2 cellular contexts compared by ENCODE assay signal in the genomic region with DNA sequence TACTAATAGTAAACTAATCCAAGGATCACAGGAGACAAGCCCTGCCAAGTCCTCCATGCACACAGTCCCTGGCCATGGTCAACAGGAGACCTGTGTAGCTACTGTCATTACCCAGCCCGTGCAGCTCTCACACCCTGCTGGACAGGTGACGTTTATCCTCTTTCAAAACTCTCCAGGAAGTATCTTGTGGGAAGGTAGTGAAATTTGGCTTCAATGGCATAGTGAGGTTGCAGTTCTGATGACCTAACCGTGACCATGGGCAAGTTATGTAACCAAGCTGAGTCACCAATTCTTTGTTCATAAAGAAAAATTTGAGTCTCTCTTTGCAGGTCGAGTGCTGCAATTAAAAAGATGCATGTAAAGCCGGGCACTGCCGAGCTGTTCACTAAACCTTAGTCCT.
TF ChIP-seq lines count a peak whose summit lies in the region.

No MANE protein-coding gene starts in this region.

TF ChIP-seq in HCT116, 20 proteins besides CTCF, POLR2A, EP300 and RAD21:
- TF ChIP-seq, protein P1, sequence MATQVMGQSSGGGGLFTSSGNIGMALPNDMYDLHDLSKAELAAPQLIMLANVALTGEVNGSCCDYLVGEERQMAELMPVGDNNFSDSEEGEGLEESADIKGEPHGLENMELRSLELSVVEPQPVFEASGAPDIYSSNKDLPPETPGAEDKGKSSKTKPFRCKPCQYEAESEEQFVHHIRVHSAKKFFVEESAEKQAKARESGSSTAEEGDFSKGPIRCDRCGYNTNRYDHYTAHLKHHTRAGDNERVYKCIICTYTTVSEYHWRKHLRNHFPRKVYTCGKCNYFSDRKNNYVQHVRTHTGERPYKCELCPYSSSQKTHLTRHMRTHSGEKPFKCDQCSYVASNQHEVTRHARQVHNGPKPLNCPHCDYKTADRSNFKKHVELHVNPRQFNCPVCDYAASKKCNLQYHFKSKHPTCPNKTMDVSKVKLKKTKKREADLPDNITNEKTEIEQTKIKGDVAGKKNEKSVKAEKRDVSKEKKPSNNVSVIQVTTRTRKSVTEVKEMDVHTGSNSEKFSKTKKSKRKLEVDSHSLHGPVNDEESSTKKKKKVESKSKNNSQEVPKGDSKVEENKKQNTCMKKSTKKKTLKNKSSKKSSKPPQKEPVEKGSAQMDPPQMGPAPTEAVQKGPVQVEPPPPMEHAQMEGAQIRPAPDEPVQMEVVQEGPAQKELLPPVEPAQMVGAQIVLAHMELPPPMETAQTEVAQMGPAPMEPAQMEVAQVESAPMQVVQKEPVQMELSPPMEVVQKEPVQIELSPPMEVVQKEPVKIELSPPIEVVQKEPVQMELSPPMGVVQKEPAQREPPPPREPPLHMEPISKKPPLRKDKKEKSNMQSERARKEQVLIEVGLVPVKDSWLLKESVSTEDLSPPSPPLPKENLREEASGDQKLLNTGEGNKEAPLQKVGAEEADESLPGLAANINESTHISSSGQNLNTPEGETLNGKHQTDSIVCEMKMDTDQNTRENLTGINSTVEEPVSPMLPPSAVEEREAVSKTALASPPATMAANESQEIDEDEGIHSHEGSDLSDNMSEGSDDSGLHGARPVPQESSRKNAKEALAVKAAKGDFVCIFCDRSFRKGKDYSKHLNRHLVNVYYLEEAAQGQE (IDR thresholded peaks at IDR 0.05; ENCODE audit: low read depth) = no peak
- TF ChIP-seq CEBPB (IDR thresholded peaks at IDR 0.05; ENCODE audit: low read depth) = peak; percentile 45; the same call in 1 of the 2 replicates
- TF ChIP-seq SP1 (IDR thresholded peaks at IDR 0.05; ENCODE audit: low read depth) = no peak

TF ChIP-seq in SK-N-SH, 30 proteins besides CTCF, POLR2A, EP300 and RAD21:
- TF ChIP-seq, protein P1 (IDR thresholded peaks at IDR 0.05; ENCODE audit: low read depth, low read length) = no peak
- no peak for TF ChIP-seq GATA2 (CRISPR knock-in tag; IDR thresholded peaks at IDR 0.05)
- TF ChIP-seq FOSL2 (IDR thresholded peaks at IDR 0.05; ENCODE audit: borderline replicate concordance, low read depth) = no peak
- TF ChIP-seq ELF1 (IDR thresholded peaks at IDR 0.05) = no peak
- TF ChIP-seq NFIC (IDR thresholded peaks at IDR 0.05; ENCODE audit: borderline replicate concordance) = no peak
- no peak for TF ChIP-seq MXI1 (IDR thresholded peaks at IDR 0.05; ENCODE audit: low read depth, low read length)
- no peak for TF ChIP-seq RFX5 (IDR thresholded peaks at IDR 0.05; ENCODE audit: low read length)
- TF ChIP-seq, protein P2, sequence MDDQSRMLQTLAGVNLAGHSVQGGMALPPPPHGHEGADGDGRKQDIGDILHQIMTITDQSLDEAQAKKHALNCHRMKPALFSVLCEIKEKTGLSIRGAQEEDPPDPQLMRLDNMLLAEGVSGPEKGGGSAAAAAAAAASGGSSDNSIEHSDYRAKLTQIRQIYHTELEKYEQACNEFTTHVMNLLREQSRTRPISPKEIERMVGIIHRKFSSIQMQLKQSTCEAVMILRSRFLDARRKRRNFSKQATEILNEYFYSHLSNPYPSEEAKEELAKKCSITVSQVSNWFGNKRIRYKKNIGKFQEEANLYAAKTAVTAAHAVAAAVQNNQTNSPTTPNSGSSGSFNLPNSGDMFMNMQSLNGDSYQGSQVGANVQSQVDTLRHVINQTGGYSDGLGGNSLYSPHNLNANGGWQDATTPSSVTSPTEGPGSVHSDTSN (IDR thresholded peaks at IDR 0.05) = no peak
- no peak for TF ChIP-seq YY1 (IDR thresholded peaks at IDR 0.05; ENCODE audit: low read depth)
- TF ChIP-seq, protein P3, sequence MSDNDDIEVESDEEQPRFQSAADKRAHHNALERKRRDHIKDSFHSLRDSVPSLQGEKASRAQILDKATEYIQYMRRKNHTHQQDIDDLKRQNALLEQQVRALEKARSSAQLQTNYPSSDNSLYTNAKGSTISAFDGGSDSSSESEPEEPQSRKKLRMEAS (IDR thresholded peaks at IDR 0.05; ENCODE audit: low read depth) = no peak
- TF ChIP-seq, protein P4, sequence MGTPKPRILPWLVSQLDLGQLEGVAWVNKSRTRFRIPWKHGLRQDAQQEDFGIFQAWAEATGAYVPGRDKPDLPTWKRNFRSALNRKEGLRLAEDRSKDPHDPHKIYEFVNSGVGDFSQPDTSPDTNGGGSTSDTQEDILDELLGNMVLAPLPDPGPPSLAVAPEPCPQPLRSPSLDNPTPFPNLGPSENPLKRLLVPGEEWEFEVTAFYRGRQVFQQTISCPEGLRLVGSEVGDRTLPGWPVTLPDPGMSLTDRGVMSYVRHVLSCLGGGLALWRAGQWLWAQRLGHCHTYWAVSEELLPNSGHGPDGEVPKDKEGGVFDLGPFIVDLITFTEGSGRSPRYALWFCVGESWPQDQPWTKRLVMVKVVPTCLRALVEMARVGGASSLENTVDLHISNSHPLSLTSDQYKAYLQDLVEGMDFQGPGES (IDR thresholded peaks at IDR 0.05; ENCODE audit: low read depth, low read length) = no peak
- TF ChIP-seq MEF2A (IDR thresholded peaks at IDR 0.05; ENCODE audit: borderline replicate concordance, low read depth) = no peak
TF ChIP-seq in SK-N-SH: peak in this region for 0.
